Comparison of ENCODE assay signal across 8 cellular contexts in genomic region chr15:98648654-98649537, GRCh38. TPM values are rescaled to one million over a fixed set of nuclear protein-coding genes. Genes with fewer than 3 reads are reported as not detected.
DNase-seq lines count a peak whose midpoint lies in the region; ATAC-seq, FAIRE-seq and TF ChIP-seq lines count a peak whose summit lies in the region.

No MANE protein-coding gene starts in this region.

- H3K9ac ChIP-seq in parathyroid adenoma, result no peak overlapping the region

- H3K27me3 Mint-ChIP-seq in activated naive CD8-positive, alpha-beta T cell, result no peaks in the 10 kb centered on the region

- peak overlapping the region; percentile 88 for H3K4me3 Mint-ChIP-seq in activated naive CD8-positive, alpha-beta T cell

- no peak for TF ChIP-seq CTCF in parathyroid adenoma (IDR thresholded peaks at IDR 0.05)

- no peaks in the 10 kb centered on the region for H3K9me3 Mint-ChIP-seq in activated naive CD8-positive, alpha-beta T cell (ENCODE audit: low read depth)

- H3K27ac ChIP-seq in parathyroid adenoma, result no peak overlapping the region

- H3K9me3 ChIP-seq in parathyroid adenoma (ENCODE audit: control insufficient read depth, low read length), result no peaks in the 10 kb centered on the region

- TF ChIP-seq POLR2A in GM18505 (IDR thresholded peaks at IDR 0.05; ENCODE audit: borderline replicate concordance, extremely low read depth, insufficient read depth, insufficient read length), result no peak

- peak overlapping the region; percentile 57 for H3K4me3 ChIP-seq in parathyroid adenoma (ENCODE audit: low read depth, low read length)

- no peaks in the 10 kb centered on the region for H3K79me2 ChIP-seq in parathyroid adenoma

- intact Hi-C loops in cardiac septum (cut with DNase I), result loop anchor here (2.0 to 5.0 kb wide), 3 partner anchors 78 to 408 kb away; no protein-coding TSS in a partner anchor

- no peaks in the 10 kb centered on the region for H3K27me3 ChIP-seq in parathyroid adenoma (ENCODE audit: control insufficient read depth, insufficient read depth, low read length)

- peak overlapping the region; percentile 70 for H3K4me2 ChIP-seq in parathyroid adenoma (ENCODE audit: low read length)

- no peak for FAIRE-seq in RCC 7860 (lab: Jason Lieb, UNC)

- H3K4me1 ChIP-seq in parathyroid adenoma, result no peaks in the 10 kb centered on the region

- ATAC-seq in GM18505 (IDR thresholded peaks at IDR 0.05; ENCODE audit: unreplicated experiment) (peak; percentile 18), HG02973 (IDR thresholded peaks at IDR 0.05; ENCODE audit: unreplicated experiment) (peak; percentile 22)

- peak; percentile 13 for DNase-seq in A172 (ENCODE audit: low spot score)
- DNase-seq in cardiac septum (ENCODE audit: low spot score), result peak; percentile 85
- DNase-seq in RCC 7860 (ENCODE audit: low spot score), result no peak

- no peaks in the 10 kb centered on the region for H3K36me3 Mint-ChIP-seq in activated naive CD8-positive, alpha-beta T cell

- peak overlapping the region; percentile 82 for H3K27ac Mint-ChIP-seq in activated naive CD8-positive, alpha-beta T cell

- H3K36me3 ChIP-seq in parathyroid adenoma (ENCODE audit: control insufficient read depth, insufficient read depth, low read length), result no peaks in the 10 kb centered on the region

- H2AFZ ChIP-seq in parathyroid adenoma, result peak overlapping the region; percentile 70

- peaks cover 38% of the 10 kb centered on the region for H3K4me1 Mint-ChIP-seq in activated naive CD8-positive, alpha-beta T cell (ENCODE audit: low read depth)

TF ChIP-seq in PFSK-1, 5 proteins besides CTCF, POLR2A, EP300 and RAD21:
- no peak for TF ChIP-seq FOXP2 (optimal IDR thresholded peaks at IDR 0.05; ENCODE audit: borderline replicate concordance, extremely low read depth, extremely low read length, insufficient read depth)
- TF ChIP-seq TAF1 (IDR thresholded peaks at IDR 0.05; ENCODE audit: borderline replicate concordance, insufficient read depth, low read length), result no peak
- TF ChIP-seq SIN3A (IDR thresholded peaks at IDR 0.05; ENCODE audit: borderline replicate concordance, insufficient read depth, low read length), result 0 out of 2 replicates have a peak, but pooled peaks have one; percentile 14

RNA-seq across cellular contexts. Expression of gene IGF1R, which starts 0.6 kb away (rescaled TPM):
- 6.1 and 9.4 TPM in 2 replicates for total RNA-seq in A172 (2014; rRNA removed; shearing (Covaris generic))
- polyA plus RNA-seq in PFSK-1 (2012; ENCODE audit: insufficient read length, low read depth), result 37.4 TPM
- total RNA-seq in cardiac septum, result 57.2 TPM
